ENCODE assay signal across 1 cellular context in genomic region chr3:9399746-9400145, GRCh38.
A peak's percentile ranks its signal among the peaks of the same experiment; 100 is the strongest.
TF ChIP-seq lines count a peak whose summit lies in the region.

No MANE protein-coding gene starts in this region.

TF ChIP-seq in K562, 482 proteins besides CTCF, POLR2A, EP300 and RAD21 (continued from another document and continues in another):
- no peak for TF ChIP-seq NELFE (IDR thresholded peaks at IDR 0.05; ENCODE audit: insufficient read depth, insufficient read length)
- no peak for TF ChIP-seq ILF3 (IDR thresholded peaks at IDR 0.05; ENCODE audit: borderline replicate concordance)
- TF ChIP-seq E2F6 (IDR thresholded peaks at IDR 0.05; ENCODE audit: borderline replicate concordance in 1 of 2, extremely low read depth in 1 of 2, insufficient read depth in 1 of 2, insufficient read length in 1 of 2, low read depth in 1 of 2, low read length in 1 of 2, poor library complexity in 1 of 2, severe bottlenecking in 1 of 2): no peak
- TF ChIP-seq CREB5 (CRISPR knock-in tag; IDR thresholded peaks at IDR 0.05): no peak
- no peak for TF ChIP-seq CUX1 (CRISPR knock-in tag; IDR thresholded peaks at IDR 0.05)
- TF ChIP-seq ZMIZ1 (IDR thresholded peaks at IDR 0.05; ENCODE audit: low read depth in 2 of 2, low read length in 2 of 2): 0 out of 4 replicates have a peak, but pooled peaks of 1 of the 2 experiments have one; percentile 20
- TF ChIP-seq NFRKB (IDR thresholded peaks at IDR 0.05; ENCODE audit: low read depth): peak; percentile 47; the same call in 1 of the 2 replicates
- TF ChIP-seq TAF9B (IDR thresholded peaks at IDR 0.05; ENCODE audit: partially characterized antibody): peak; percentile 21
- peak; percentile 77 to 84; a peak in 3 of 4 replicates for TF ChIP-seq SIN3A (IDR thresholded peaks at IDR 0.05; ENCODE audit: borderline replicate concordance in 2 of 2, control insufficient read depth in 1 of 2, low read depth in 2 of 2, low read length in 2 of 2)
- TF ChIP-seq POLR2B (IDR thresholded peaks at IDR 0.05; ENCODE audit: low read depth, partially characterized antibody): no peak
- peak; percentile 30; the same call in 1 of the 2 replicates for TF ChIP-seq E2F1 (CRISPR knock-in tag; IDR thresholded peaks at IDR 0.05)
- TF ChIP-seq GATA2 (CRISPR knock-in tag; IDR thresholded peaks at IDR 0.05): no peak
- TF ChIP-seq, protein P1, sequence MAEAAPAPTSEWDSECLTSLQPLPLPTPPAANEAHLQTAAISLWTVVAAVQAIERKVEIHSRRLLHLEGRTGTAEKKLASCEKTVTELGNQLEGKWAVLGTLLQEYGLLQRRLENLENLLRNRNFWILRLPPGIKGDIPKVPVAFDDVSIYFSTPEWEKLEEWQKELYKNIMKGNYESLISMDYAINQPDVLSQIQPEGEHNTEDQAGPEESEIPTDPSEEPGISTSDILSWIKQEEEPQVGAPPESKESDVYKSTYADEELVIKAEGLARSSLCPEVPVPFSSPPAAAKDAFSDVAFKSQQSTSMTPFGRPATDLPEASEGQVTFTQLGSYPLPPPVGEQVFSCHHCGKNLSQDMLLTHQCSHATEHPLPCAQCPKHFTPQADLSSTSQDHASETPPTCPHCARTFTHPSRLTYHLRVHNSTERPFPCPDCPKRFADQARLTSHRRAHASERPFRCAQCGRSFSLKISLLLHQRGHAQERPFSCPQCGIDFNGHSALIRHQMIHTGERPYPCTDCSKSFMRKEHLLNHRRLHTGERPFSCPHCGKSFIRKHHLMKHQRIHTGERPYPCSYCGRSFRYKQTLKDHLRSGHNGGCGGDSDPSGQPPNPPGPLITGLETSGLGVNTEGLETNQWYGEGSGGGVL (CRISPR knock-in tag; IDR thresholded peaks at IDR 0.05): no peak
- TF ChIP-seq RBFOX2 (IDR thresholded peaks at IDR 0.05; ENCODE audit: low read depth, low read length): 0 out of 2 replicates have a peak, but pooled peaks have one; percentile 20
- no peak for TF ChIP-seq NFE2L1 (tag; IDR thresholded peaks at IDR 0.05; ENCODE audit: borderline replicate concordance, low read depth)
- TF ChIP-seq ZNF174 (CRISPR knock-in tag; IDR thresholded peaks at IDR 0.05): no peak
- peak; percentile 41 to 94 (median 83) for TF ChIP-seq YY1 (IDR thresholded peaks at IDR 0.05; ENCODE audit: borderline replicate concordance in 1 of 3, control insufficient read depth in 1 of 3, extremely low read depth in 1 of 3, insufficient read depth in 3 of 3, insufficient read length in 1 of 3, insufficient replicate concordance in 2 of 3, low read depth in 1 of 3, low read length in 2 of 3)
- TF ChIP-seq, protein P2, sequence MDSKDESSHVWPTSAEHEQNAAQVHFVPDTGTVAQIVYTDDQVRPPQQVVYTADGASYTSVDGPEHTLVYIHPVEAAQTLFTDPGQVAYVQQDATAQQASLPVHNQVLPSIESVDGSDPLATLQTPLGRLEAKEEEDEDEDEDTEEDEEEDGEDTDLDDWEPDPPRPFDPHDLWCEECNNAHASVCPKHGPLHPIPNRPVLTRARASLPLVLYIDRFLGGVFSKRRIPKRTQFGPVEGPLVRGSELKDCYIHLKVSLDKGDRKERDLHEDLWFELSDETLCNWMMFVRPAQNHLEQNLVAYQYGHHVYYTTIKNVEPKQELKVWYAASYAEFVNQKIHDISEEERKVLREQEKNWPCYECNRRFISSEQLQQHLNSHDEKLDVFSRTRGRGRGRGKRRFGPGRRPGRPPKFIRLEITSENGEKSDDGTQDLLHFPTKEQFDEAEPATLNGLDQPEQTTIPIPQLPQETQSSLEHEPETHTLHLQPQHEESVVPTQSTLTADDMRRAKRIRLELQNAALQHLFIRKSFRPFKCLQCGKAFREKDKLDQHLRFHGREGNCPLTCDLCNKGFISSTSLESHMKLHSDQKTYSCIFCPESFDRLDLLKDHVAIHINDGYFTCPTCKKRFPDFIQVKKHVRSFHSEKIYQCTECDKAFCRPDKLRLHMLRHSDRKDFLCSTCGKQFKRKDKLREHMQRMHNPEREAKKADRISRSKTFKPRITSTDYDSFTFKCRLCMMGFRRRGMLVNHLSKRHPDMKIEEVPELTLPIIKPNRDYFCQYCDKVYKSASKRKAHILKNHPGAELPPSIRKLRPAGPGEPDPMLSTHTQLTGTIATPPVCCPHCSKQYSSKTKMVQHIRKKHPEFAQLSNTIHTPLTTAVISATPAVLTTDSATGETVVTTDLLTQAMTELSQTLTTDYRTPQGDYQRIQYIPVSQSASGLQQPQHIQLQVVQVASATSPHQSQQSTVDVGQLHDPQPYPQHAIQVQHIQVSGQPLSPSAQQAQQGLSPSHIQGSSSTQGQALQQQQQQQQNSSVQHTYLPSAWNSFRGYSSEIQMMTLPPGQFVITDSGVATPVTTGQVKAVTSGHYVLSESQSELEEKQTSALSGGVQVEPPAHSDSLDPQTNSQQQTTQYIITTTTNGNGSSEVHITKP (IDR thresholded peaks at IDR 0.05; ENCODE audit: partially characterized antibody): peak; percentile 78
- TF ChIP-seq, protein P3, sequence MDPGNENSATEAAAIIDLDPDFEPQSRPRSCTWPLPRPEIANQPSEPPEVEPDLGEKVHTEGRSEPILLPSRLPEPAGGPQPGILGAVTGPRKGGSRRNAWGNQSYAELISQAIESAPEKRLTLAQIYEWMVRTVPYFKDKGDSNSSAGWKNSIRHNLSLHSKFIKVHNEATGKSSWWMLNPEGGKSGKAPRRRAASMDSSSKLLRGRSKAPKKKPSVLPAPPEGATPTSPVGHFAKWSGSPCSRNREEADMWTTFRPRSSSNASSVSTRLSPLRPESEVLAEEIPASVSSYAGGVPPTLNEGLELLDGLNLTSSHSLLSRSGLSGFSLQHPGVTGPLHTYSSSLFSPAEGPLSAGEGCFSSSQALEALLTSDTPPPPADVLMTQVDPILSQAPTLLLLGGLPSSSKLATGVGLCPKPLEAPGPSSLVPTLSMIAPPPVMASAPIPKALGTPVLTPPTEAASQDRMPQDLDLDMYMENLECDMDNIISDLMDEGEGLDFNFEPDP (CRISPR knock-in tag; IDR thresholded peaks at IDR 0.05): no peak
- TF ChIP-seq SMC3 (conservative IDR thresholded peaks at IDR 0.05; ENCODE audit: insufficient read depth, low read depth, low read length): no peak
- TF ChIP-seq RFX1 (IDR thresholded peaks at IDR 0.05): peak; percentile 75
- peak; percentile 56 for TF ChIP-seq TAF7 (tag; IDR thresholded peaks at IDR 0.05)
- TF ChIP-seq BRF1 (IDR thresholded peaks at IDR 0.05; ENCODE audit: borderline replicate concordance, extremely low read depth, insufficient read length): no peak
- TF ChIP-seq ATF7 (IDR thresholded peaks at IDR 0.05): peak; percentile 37; the same call in 1 of the 2 replicates
- TF ChIP-seq GATAD2A (IDR thresholded peaks at IDR 0.05): 0 out of 2 replicates have a peak, but pooled peaks have one; percentile 44
- no peak for TF ChIP-seq NR2C1 (IDR thresholded peaks at IDR 0.05)
- TF ChIP-seq NR2C1 (tag; IDR thresholded peaks at IDR 0.05): no peak
- no peak for TF ChIP-seq ATF1 (CRISPR knock-in tag; IDR thresholded peaks at IDR 0.05)
- TF ChIP-seq ATF1 (tag; IDR thresholded peaks at IDR 0.05): peak; percentile 17; the same call in 1 of the 2 replicates
- TF ChIP-seq NCOA2 (IDR thresholded peaks at IDR 0.05; ENCODE audit: partially characterized antibody in 2 of 2): no peak
- TF ChIP-seq NFIC (IDR thresholded peaks at IDR 0.05): 0 out of 2 replicates have a peak, but pooled peaks have one; percentile 11
- no peak for TF ChIP-seq SP2 (IDR thresholded peaks at IDR 0.05; ENCODE audit: extremely low read depth, low read depth, low read length, poor library complexity, severe bottlenecking)
- peak; percentile 18 for TF ChIP-seq BRD9 (IDR thresholded peaks at IDR 0.05; ENCODE audit: low read depth, partially characterized antibody)
- peak; percentile 20; the same call in 1 of the 2 replicates for TF ChIP-seq ZNF583 (CRISPR knock-in tag; IDR thresholded peaks at IDR 0.05)
